In the genomic region with DNA sequence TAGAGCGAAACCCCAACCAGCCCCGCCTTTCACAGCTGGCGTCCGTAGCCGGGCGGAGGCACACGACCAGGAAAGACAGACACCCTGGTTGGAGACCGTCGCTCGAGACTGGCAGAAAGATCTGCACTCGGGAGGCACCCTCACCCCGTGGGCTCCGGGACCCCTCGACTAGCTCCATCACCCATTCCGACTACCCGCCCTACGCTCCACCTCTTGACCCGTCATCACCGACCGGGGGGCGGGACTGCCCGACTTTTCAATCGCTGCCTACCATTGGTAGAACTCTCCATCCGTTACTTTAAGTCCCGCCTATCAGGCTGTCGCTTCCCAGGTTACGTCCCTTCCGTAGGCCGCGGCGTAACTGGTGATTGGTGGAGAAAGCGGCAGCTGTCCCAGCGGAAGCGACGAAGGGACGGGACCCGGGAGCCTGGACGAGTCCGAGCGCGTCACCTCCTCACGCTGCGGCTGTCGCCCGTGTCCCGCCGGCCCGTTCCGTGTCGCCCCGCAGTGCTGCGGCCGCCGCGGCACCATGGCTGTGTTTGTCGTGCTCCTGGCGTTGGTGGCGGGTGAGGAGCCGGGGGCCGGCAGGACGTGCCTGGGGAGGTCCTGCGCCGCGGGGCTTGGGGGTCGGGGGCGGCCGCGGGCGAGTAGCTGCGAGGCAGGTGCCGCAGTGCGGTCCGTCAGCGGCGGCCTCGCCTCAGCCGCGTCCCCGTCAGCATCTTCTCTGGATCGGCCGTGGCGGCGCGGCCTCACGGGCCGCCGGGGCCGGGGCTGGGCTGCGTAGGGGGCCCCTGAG, we compare ENCODE assay signal across 1 cellular context.
TF ChIP-seq lines count a peak whose summit lies in the region.

A gene with protein sequence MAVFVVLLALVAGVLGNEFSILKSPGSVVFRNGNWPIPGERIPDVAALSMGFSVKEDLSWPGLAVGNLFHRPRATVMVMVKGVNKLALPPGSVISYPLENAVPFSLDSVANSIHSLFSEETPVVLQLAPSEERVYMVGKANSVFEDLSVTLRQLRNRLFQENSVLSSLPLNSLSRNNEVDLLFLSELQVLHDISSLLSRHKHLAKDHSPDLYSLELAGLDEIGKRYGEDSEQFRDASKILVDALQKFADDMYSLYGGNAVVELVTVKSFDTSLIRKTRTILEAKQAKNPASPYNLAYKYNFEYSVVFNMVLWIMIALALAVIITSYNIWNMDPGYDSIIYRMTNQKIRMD (plus strand): TSS at position 434 of the 796 bp plus-strand sequence. CDS start 96 bp downstream, at position 530.

TF ChIP-seq in HepG2, 621 proteins besides CTCF, POLR2A, EP300 and RAD21 (continued from another document and continues in another):
- TF ChIP-seq ATF6 (CRISPR knock-in tag; conservative IDR thresholded peaks at IDR 0.05) (no peak), HES4 (CRISPR knock-in tag; IDR thresholded peaks at IDR 0.05; ENCODE audit: borderline replicate concordance) (0 out of 2 replicates have a peak, but pooled peaks have one; percentile 37), SP2 (CRISPR knock-in tag; IDR thresholded peaks at IDR 0.05) (peak; percentile 95), PHB2 (IDR thresholded peaks at IDR 0.05; ENCODE audit: partially characterized antibody) (no peak), ZKSCAN8 (CRISPR knock-in tag; IDR thresholded peaks at IDR 0.05; ENCODE audit: borderline replicate concordance) (no peak), XBP1 (CRISPR knock-in tag; IDR thresholded peaks at IDR 0.05) (no peak), ETV5 (CRISPR knock-in tag; IDR thresholded peaks at IDR 0.05; ENCODE audit: borderline replicate concordance) (peak; percentile 40; the same call in 1 of the 2 replicates), ARNTL (CRISPR knock-in tag; IDR thresholded peaks at IDR 0.05) (no peak), SPEN (CRISPR knock-in tag; IDR thresholded peaks at IDR 0.05; ENCODE audit: low read depth) (peak; percentile 55; the same call in 1 of the 2 replicates), MAFK (conservative IDR thresholded peaks at IDR 0.05 in 1 of 2, IDR thresholded peaks at IDR 0.05 in 1 of 2; ENCODE audit: low read length in 2 of 2) (no peak), HDAC1 (CRISPR knock-in tag; IDR thresholded peaks at IDR 0.05) (peak; percentile 57), SRY (CRISPR knock-in tag; IDR thresholded peaks at IDR 0.05) (no peak), MXI1 (IDR thresholded peaks at IDR 0.05; ENCODE audit: borderline replicate concordance, low read depth, low read length) (0 out of 3 replicates have a peak, but pooled peaks have one; percentile 14), ZMAT5 (CRISPR knock-in tag; IDR thresholded peaks at IDR 0.05; ENCODE audit: borderline replicate concordance, low read depth) (no peak), SNRNP70 (IDR thresholded peaks at IDR 0.05; ENCODE audit: low read depth, low read length) (no peak), FOXO4 (CRISPR knock-in tag; conservative IDR thresholded peaks at IDR 0.05) (no peak), NR2F2 (IDR thresholded peaks at IDR 0.05; ENCODE audit: borderline replicate concordance, low read depth) (no peak), HOMEZ (CRISPR knock-in tag; IDR thresholded peaks at IDR 0.05; ENCODE audit: low read depth) (no peak), HMG20B (CRISPR knock-in tag; conservative IDR thresholded peaks at IDR 0.05) (no peak), ZNF253 (CRISPR knock-in tag; IDR thresholded peaks at IDR 0.05; ENCODE audit: borderline replicate concordance) (no peak), ZNF20 (CRISPR knock-in tag; IDR thresholded peaks at IDR 0.05) (no peak), SIX1 (CRISPR knock-in tag; IDR thresholded peaks at IDR 0.05; ENCODE audit: borderline replicate concordance) (no peak), ZNF609 (CRISPR knock-in tag; IDR thresholded peaks at IDR 0.05; ENCODE audit: borderline replicate concordance) (no peak), NR2F6 (IDR thresholded peaks at IDR 0.05) (no peak), NR2F6 (CRISPR knock-in tag; IDR thresholded peaks at IDR 0.05) (no peak), RFXANK (CRISPR knock-in tag; IDR thresholded peaks at IDR 0.05) (no peak), FOXA3 (CRISPR knock-in tag; IDR thresholded peaks at IDR 0.05) (no peak), RAD51 (IDR thresholded peaks at IDR 0.05; ENCODE audit: borderline replicate concordance) (no peak)
- TF ChIP-seq, protein P1, sequence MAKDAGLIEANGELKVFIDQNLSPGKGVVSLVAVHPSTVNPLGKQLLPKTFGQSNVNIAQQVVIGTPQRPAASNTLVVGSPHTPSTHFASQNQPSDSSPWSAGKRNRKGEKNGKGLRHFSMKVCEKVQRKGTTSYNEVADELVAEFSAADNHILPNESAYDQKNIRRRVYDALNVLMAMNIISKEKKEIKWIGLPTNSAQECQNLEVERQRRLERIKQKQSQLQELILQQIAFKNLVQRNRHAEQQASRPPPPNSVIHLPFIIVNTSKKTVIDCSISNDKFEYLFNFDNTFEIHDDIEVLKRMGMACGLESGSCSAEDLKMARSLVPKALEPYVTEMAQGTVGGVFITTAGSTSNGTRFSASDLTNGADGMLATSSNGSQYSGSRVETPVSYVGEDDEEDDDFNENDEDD (CRISPR knock-in tag; IDR thresholded peaks at IDR 0.05; ENCODE audit: borderline replicate concordance) = no peak
- TF ChIP-seq, protein P2, sequence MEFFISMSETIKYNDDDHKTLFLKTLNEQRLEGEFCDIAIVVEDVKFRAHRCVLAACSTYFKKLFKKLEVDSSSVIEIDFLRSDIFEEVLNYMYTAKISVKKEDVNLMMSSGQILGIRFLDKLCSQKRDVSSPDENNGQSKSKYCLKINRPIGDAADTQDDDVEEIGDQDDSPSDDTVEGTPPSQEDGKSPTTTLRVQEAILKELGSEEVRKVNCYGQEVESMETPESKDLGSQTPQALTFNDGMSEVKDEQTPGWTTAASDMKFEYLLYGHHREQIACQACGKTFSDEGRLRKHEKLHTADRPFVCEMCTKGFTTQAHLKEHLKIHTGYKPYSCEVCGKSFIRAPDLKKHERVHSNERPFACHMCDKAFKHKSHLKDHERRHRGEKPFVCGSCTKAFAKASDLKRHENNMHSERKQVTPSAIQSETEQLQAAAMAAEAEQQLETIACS (CRISPR knock-in tag; IDR thresholded peaks at IDR 0.05) = no peak
- TF ChIP-seq, protein P3, sequence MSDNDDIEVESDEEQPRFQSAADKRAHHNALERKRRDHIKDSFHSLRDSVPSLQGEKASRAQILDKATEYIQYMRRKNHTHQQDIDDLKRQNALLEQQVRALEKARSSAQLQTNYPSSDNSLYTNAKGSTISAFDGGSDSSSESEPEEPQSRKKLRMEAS (IDR thresholded peaks at IDR 0.05) = 0 out of 2 replicates have a peak, but pooled peaks have one; percentile 42
- TF ChIP-seq, protein P4, sequence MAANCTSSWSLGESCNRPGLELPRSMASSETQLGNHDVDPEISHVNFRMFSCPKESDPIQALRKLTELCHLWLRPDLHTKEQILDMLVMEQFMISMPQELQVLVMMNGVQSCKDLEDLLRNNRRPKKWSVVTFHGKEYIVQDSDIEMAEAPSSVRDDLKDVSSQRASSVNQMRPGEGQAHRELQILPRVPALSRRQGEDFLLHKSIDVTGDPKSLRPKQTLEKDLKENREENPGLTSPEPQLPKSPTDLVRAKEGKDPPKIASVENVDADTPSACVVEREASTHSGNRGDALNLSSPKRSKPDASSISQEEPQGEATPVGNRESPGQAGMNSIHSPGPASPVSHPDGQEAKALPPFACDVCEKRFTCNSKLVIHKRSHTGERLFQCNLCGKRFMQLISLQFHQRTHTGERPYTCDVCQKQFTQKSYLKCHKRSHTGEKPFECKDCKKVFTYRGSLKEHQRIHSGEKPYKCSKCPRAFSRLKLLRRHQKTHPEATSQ (CRISPR knock-in tag; IDR thresholded peaks at IDR 0.05; ENCODE audit: borderline replicate concordance) = no peak
- TF ChIP-seq, protein P5, sequence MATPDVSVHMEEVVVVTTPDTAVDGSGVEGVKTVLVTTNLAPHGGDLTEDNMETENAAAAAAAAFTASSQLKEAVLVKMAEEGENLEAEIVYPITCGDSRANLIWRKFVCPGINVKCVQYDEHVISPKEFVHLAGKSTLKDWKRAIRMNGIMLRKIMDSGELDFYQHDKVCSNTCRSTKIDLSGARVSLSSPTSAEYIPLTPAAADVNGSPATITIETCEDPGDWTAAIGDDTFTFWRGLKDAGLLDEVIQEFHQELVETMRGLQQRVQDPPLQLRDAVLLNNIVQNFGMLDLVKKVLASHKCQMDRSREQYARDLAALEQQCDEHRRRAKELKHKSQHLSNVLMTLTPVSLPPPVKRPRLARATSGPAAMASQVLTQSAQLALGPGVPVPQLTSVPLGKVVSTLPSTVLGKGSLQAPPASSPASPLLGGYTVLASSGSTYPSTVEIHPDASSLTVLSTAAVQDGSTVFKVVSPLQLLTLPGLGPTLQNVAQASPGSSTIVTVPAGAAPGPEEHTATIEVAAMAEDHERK (CRISPR knock-in tag; IDR thresholded peaks at IDR 0.05; ENCODE audit: low read depth) = peak; percentile 82
- TF ChIP-seq, protein P6, sequence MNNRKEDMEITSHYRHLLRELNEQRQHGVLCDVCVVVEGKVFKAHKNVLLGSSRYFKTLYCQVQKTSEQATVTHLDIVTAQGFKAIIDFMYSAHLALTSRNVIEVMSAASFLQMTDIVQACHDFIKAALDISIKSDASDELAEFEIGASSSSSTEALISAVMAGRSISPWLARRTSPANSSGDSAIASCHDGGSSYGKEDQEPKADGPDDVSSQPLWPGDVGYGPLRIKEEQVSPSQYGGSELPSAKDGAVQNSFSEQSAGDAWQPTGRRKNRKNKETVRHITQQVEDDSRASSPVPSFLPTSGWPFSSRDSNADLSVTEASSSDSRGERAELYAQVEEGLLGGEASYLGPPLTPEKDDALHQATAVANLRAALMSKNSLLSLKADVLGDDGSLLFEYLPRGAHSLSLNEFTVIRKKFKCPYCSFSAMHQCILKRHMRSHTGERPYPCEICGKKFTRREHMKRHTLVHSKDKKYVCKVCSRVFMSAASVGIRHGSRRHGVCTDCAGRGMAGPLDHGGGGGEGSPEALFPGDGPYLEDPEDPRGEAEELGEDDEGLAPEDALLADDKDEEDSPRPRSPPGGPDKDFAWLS (CRISPR knock-in tag; IDR thresholded peaks at IDR 0.05; ENCODE audit: borderline replicate concordance) = no peak
